Comparison of ENCODE assay signal across 9 cellular contexts in the genomic region with DNA sequence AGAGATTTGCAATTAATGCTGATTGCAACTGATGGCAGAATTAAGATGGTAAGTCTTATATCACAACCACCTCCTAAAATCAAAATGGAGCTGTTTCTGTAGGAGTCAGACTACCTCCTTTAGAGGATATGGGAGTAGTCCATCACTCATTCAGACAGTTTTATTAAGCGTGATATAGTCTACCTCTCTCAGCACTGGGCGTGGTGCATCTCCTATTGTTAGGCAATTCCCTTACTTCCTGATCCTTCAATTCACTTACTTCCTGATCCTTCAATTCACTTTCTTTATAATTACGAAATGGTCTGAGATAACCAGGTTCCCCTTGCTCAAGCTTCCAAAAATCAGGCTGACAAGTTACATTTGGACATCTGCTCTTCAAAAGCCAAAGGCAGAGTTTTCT. TPM values are rescaled to one million over a fixed set of nuclear protein-coding genes. Genes with fewer than 3 reads are reported as not detected.
DNase-seq lines count a peak whose midpoint lies in the region; TF ChIP-seq lines count a peak whose summit lies in the region.
"Had no signal": no experiment of that assay in that cellular context is flagged by ENCODE, and none has a peak within 500 bp of the region (broad histone marks: within the 10 kb centered on the region; RNA-seq: fewer than 3 reads in every experiment).

No MANE protein-coding gene starts in this region.

- H3K27ac ChIP-seq in epithelial cell of prostate (peak overlapping the region; percentile 83), ovary (no peak overlapping the region)

- no peak for TF ChIP-seq CTCF in progenitor cell of endocrine pancreas (IDR thresholded peaks at IDR 0.05; ENCODE audit: unreplicated experiment)
- TF ChIP-seq CTCF in ovary (IDR thresholded peaks at IDR 0.05): no peak

- H3K4me1 Mint-ChIP-seq in progenitor cell of endocrine pancreas (ENCODE audit: low read depth): peaks cover 40% of the 10 kb centered on the region

- H3K36me3 ChIP-seq in ovary: no peaks in the 10 kb centered on the region

- in situ Hi-C loops in G401 (cut with HindIII; ENCODE audit: low sequenced_read_pairs): no loop called here

- no peaks in the 10 kb centered on the region for H3K27me3 Mint-ChIP-seq in progenitor cell of endocrine pancreas
- H3K27me3 Mint-ChIP-seq: memory B cell had no signal

- no peaks in the 10 kb centered on the region for H3K36me3 Mint-ChIP-seq in progenitor cell of endocrine pancreas (ENCODE audit: insufficient read depth)

- no peak overlapping the region for H3K4me3 Mint-ChIP-seq in progenitor cell of endocrine pancreas (ENCODE audit: low read depth)
- H3K4me3 Mint-ChIP-seq: memory B cell had no signal

- no peaks in the 10 kb centered on the region for H3K27me3 ChIP-seq in ovary

- H3K4me3 ChIP-seq in ovary: no peak overlapping the region

- peaks cover 7% of the 10 kb centered on the region for H3K4me1 ChIP-seq in ovary (ENCODE audit: insufficient read depth)

- DNase-seq in DMS53 treated with DMSO at 0.1 percent for 48 hours (lab: John Stamatoyannopoulos, UW; ENCODE audit: unreplicated experiment): peak; percentile 32
- DNase-seq in NCI-H526 treated with DMSO at 0.1 percent for 48 hours (lab: John Stamatoyannopoulos, UW): peak; percentile 11
- peak; percentile 89 for DNase-seq in epithelial cell of prostate (ENCODE audit: low read depth, low spot score)
- DNase-seq in progenitor cell of endocrine pancreas (ENCODE audit: low spot score, unreplicated experiment): no peak
- no peak for DNase-seq in G401 (ENCODE audit: low spot score)
- DNase-seq in ovary: no peak
- no peak for DNase-seq in SW 1271 (lab: John Stamatoyannopoulos, UW)
- DNase-seq in stimulated activated CD4-positive, alpha-beta T cell treated with anti-CD3 and anti-CD28 coated beads, Interleukin-1b, Interleukin-23, amount 100 ng/mL, for 48 hours: no peak

- intact Hi-C loops in ovary (cut with DNase I): no loop called here

- WGBS in ovary, 3 donors: 87 to 91% (median 89%) methylated on average over 3 of the region's 3 CpGs

- H3K9me3 ChIP-seq in ovary: no peaks in the 10 kb centered on the region

- no peak for TF ChIP-seq EP300 in ovary (IDR thresholded peaks at IDR 0.05)

- no peaks in the 10 kb centered on the region for H3K9me3 Mint-ChIP-seq in progenitor cell of endocrine pancreas (ENCODE audit: low read depth)
- H3K9me3 Mint-ChIP-seq: memory B cell had no signal

- H3K27ac Mint-ChIP-seq in progenitor cell of endocrine pancreas: peak overlapping the region; percentile 15
- H3K27ac Mint-ChIP-seq: memory B cell had no signal

- no peak for TF ChIP-seq POLR2A in ovary (IDR thresholded peaks at IDR 0.05)

RNA-seq across cellular contexts. Expression of a gene that starts 31.9 kb away (rescaled TPM):
- total RNA-seq in progenitor cell of endocrine pancreas: 21.7 and 21.9 TPM in 2 replicates
- total RNA-seq in G401 (2014; rRNA removed; shearing (Covaris generic)): not detected in 2 replicates
- 10 to 100 TPM in 1 of 7 donors, 1 to 10 TPM in 6; 1.4 to 13.2 (median 5.2) TPM for total RNA-seq in ovary
- 10 to 100 TPM in 1 of 2 donors, 1 to 10 TPM in 1; 2.4 to 10.2 TPM for polyA plus RNA-seq in ovary

Comparison
In these comparisons a context has a peak if more than half of its experiments do, and no peak if none do; other contexts are left out.
1. DNase-seq: peak in DMS53 treated with DMSO at 0.1 percent for 48 hours (single experiment), NCI-H526 treated with DMSO at 0.1 percent for 48 hours (single experiment) and epithelial cell of prostate (single experiment); none in progenitor cell of endocrine pancreas (single experiment), G401 (single experiment), ovary (0 of 5), SW 1271 (0 of 2) and stimulated activated CD4-positive, alpha-beta T cell treated with anti-CD3 and anti-CD28 coated beads, Interleukin-1b, Interleukin-23, amount 100 ng/mL, for 48 hours (single experiment).